Comparison of ENCODE assay signal across 3 cellular contexts in the genomic region with DNA sequence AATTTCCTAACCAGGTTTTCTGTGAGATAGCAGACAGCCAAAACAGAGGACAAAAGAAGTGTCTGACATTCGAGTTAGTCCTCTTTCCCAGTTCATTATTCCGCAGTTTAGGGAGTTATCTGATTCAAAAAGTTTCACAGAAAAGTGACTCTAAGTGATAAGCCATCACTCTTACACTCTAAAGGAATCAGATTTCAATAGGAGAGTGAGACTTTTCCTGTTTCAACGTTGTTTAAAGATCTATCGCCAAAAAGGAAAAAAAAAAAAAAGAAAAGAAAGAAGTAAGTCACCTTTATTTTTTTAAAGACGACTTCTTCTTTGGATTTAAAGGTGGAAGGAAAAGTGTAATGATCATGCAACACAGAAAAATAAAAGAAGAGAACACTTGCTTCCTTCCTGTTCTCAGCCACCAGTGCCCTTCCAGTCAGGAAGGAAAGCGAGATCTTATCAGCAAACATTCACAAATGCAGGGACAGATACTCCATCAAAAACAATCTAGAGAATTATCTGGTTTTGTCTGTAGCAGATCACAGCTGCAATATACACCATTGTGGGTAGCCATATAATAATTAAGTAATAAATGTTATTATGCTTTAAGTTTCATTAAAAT.
TF ChIP-seq lines count a peak whose summit lies in the region.

No MANE protein-coding gene starts in this region.

TF ChIP-seq in A549, 52 proteins besides CTCF, POLR2A, EP300 and RAD21:
- peak; percentile 45; the same call in 1 of the 2 replicates for TF ChIP-seq GATA3 (IDR thresholded peaks at IDR 0.05; ENCODE audit: borderline replicate concordance)
- TF ChIP-seq EHMT2 (IDR thresholded peaks at IDR 0.05; ENCODE audit: low read depth), result no peak

TF ChIP-seq in GM23338, 12 proteins besides CTCF, POLR2A, EP300 and RAD21 (continues in another document):
- TF ChIP-seq, protein P1, sequence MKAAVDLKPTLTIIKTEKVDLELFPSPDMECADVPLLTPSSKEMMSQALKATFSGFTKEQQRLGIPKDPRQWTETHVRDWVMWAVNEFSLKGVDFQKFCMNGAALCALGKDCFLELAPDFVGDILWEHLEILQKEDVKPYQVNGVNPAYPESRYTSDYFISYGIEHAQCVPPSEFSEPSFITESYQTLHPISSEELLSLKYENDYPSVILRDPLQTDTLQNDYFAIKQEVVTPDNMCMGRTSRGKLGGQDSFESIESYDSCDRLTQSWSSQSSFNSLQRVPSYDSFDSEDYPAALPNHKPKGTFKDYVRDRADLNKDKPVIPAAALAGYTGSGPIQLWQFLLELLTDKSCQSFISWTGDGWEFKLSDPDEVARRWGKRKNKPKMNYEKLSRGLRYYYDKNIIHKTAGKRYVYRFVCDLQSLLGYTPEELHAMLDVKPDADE (IDR thresholded peaks at IDR 0.05), result no peak
- TF ChIP-seq NANOG (IDR thresholded peaks at IDR 0.05; ENCODE audit: borderline replicate concordance) (no peak), ZNF114 (CRISPR knock-in tag; IDR thresholded peaks at IDR 0.05) (no peak), STAT1 (IDR thresholded peaks at IDR 0.05; ENCODE audit: unreplicated experiment) (no peak), JUNB (IDR thresholded peaks at IDR 0.05; ENCODE audit: unreplicated experiment) (no peak), EZH2 (IDR thresholded peaks at IDR 0.05; ENCODE audit: low read depth, unreplicated experiment) (no peak), POLR2AphosphoS5 (IDR thresholded peaks at IDR 0.05; ENCODE audit: low read depth) (no peak), CREB1 (CRISPR knock-in tag; IDR thresholded peaks at IDR 0.05; ENCODE audit: low read depth) (no peak), EZH2phosphoT487 (IDR thresholded peaks at IDR 0.05; ENCODE audit: unreplicated experiment) (no peak), ZNF331 (CRISPR knock-in tag; IDR thresholded peaks at IDR 0.05; ENCODE audit: low read depth) (no peak)
- TF ChIP-seq, protein P2, sequence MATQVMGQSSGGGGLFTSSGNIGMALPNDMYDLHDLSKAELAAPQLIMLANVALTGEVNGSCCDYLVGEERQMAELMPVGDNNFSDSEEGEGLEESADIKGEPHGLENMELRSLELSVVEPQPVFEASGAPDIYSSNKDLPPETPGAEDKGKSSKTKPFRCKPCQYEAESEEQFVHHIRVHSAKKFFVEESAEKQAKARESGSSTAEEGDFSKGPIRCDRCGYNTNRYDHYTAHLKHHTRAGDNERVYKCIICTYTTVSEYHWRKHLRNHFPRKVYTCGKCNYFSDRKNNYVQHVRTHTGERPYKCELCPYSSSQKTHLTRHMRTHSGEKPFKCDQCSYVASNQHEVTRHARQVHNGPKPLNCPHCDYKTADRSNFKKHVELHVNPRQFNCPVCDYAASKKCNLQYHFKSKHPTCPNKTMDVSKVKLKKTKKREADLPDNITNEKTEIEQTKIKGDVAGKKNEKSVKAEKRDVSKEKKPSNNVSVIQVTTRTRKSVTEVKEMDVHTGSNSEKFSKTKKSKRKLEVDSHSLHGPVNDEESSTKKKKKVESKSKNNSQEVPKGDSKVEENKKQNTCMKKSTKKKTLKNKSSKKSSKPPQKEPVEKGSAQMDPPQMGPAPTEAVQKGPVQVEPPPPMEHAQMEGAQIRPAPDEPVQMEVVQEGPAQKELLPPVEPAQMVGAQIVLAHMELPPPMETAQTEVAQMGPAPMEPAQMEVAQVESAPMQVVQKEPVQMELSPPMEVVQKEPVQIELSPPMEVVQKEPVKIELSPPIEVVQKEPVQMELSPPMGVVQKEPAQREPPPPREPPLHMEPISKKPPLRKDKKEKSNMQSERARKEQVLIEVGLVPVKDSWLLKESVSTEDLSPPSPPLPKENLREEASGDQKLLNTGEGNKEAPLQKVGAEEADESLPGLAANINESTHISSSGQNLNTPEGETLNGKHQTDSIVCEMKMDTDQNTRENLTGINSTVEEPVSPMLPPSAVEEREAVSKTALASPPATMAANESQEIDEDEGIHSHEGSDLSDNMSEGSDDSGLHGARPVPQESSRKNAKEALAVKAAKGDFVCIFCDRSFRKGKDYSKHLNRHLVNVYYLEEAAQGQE (IDR thresholded peaks at IDR 0.05; ENCODE audit: unreplicated experiment), result no peak

TF ChIP-seq in SK-N-SH, 30 proteins besides CTCF, POLR2A, EP300 and RAD21:
- no peak for TF ChIP-seq POLR2AphosphoS5 (IDR thresholded peaks at IDR 0.05; ENCODE audit: low read depth, low read length)
- TF ChIP-seq MEF2A (IDR thresholded peaks at IDR 0.05; ENCODE audit: borderline replicate concordance, low read depth), result no peak
- no peak for TF ChIP-seq MXI1 (IDR thresholded peaks at IDR 0.05; ENCODE audit: low read depth, low read length)
- TF ChIP-seq YY1 (IDR thresholded peaks at IDR 0.05; ENCODE audit: low read depth), result no peak
- no peak for TF ChIP-seq RFX5 (IDR thresholded peaks at IDR 0.05; ENCODE audit: low read length)
- TF ChIP-seq, protein P3, sequence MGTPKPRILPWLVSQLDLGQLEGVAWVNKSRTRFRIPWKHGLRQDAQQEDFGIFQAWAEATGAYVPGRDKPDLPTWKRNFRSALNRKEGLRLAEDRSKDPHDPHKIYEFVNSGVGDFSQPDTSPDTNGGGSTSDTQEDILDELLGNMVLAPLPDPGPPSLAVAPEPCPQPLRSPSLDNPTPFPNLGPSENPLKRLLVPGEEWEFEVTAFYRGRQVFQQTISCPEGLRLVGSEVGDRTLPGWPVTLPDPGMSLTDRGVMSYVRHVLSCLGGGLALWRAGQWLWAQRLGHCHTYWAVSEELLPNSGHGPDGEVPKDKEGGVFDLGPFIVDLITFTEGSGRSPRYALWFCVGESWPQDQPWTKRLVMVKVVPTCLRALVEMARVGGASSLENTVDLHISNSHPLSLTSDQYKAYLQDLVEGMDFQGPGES (IDR thresholded peaks at IDR 0.05; ENCODE audit: low read depth, low read length), result no peak
- peak; percentile 29 for TF ChIP-seq CHD2 (IDR thresholded peaks at IDR 0.05; ENCODE audit: low read length, partially characterized antibody)
- no peak for TF ChIP-seq ELF1 (IDR thresholded peaks at IDR 0.05)
- TF ChIP-seq NFIC (IDR thresholded peaks at IDR 0.05; ENCODE audit: borderline replicate concordance), result no peak
- peak; percentile 41; the same call in 1 of the 2 replicates for TF ChIP-seq TCF12 (IDR thresholded peaks at IDR 0.05)
- TF ChIP-seq, protein P4, sequence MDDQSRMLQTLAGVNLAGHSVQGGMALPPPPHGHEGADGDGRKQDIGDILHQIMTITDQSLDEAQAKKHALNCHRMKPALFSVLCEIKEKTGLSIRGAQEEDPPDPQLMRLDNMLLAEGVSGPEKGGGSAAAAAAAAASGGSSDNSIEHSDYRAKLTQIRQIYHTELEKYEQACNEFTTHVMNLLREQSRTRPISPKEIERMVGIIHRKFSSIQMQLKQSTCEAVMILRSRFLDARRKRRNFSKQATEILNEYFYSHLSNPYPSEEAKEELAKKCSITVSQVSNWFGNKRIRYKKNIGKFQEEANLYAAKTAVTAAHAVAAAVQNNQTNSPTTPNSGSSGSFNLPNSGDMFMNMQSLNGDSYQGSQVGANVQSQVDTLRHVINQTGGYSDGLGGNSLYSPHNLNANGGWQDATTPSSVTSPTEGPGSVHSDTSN (IDR thresholded peaks at IDR 0.05), result 0 out of 2 replicates have a peak, but pooled peaks have one; percentile 5
- TF ChIP-seq EZH2phosphoT487 (IDR thresholded peaks at IDR 0.05; ENCODE audit: borderline replicate concordance, low read depth), result no peak
- TF ChIP-seq GATA2 (CRISPR knock-in tag; IDR thresholded peaks at IDR 0.05), result peak; percentile 91
- TF ChIP-seq RCOR1 (IDR thresholded peaks at IDR 0.05; ENCODE audit: low read length), result peak; percentile 62; the same call in 1 of the 2 replicates
- no peak for TF ChIP-seq USF1 (IDR thresholded peaks at IDR 0.05; ENCODE audit: borderline replicate concordance, low read depth)
